In genomic region chr16:22989598-22989997, GRCh38 we compare ENCODE assay signal across 34 cellular contexts.
"Had no signal": no experiment of that assay in that cellular context is flagged by ENCODE, and none has a peak within 500 bp of the region (broad histone marks: within the 10 kb centered on the region; RNA-seq: fewer than 3 reads in every experiment).

No MANE protein-coding gene starts in this region.

- H3K27ac ChIP-seq: adrenal gland, ascending aorta, body of pancreas, brain microvascular endothelial cell, breast epithelium, cardiac muscle cell had no signal

- ATAC-seq: activated naive CD4-positive, alpha-beta T cell treated with anti-CD3 and anti-CD28 coated beads, Interleukin-2, amount 50 U/mL, for 72 hours; activated naive CD8-positive, alpha-beta T cell treated with anti-CD3 and anti-CD28 coated beads, Interleukin-2, amount 50 U/mL, for 24 hours; activated T-cell treated with anti-CD3 and anti-CD28 coated beads, Interleukin-2, amount 50 U/mL, for 4 hours; activated T-cell treated with anti-CD3 and anti-CD28 coated beads, Interleukin-2, amount 50 U/mL, for 72 hours; activated T-helper 17 cell treated with anti-CD3 and anti-CD28 coated beads, Interleukin-2, amount 50 U/mL, for 72 hours; body of pancreas had no signal

- FAIRE-seq: astrocyte, bronchial epithelial cell had no signal

- H3K9me3 ChIP-seq: body of pancreas had no signal

- DNase-seq: activated effector memory CD4-positive, alpha-beta T cell treated with anti-CD3 and anti-CD28 coated beads, Interleukin-2, amount 50 U/mL, for 16 hours; activated effector memory CD4-positive, alpha-beta T cell treated with Interleukin-2 at 50 U/mL for 16 hours; activated gamma-delta T cell; activated gamma-delta T cell treated with Interleukin-2 at 50 U/mL for 16 hours; activated naive CD4-positive, alpha-beta T cell; activated naive CD4-positive, alpha-beta T cell treated with anti-CD3 and anti-CD28 coated beads for 36 hours; activated naive CD4-positive, alpha-beta T cell treated with anti-CD3 and anti-CD28 coated beads, Interleukin-2, amount 10 ng/mL, durations not matched to agents 7 days and 5 days; activated naive CD4-positive, alpha-beta T cell treated with anti-CD3 and anti-CD28 coated beads, Interleukin-2, amount 50 U/mL, for 16 hours; activated naive CD4-positive, alpha-beta T cell treated with Interleukin-2 at 50 U/mL for 16 hours; activated naive CD8-positive, alpha-beta T cell treated with anti-CD3 and anti-CD28 coated beads for 36 hours; activated naive CD8-positive, alpha-beta T cell treated with anti-CD3 and anti-CD28 coated beads, Interleukin-2, amount 10 ng/mL, durations not matched to agents 7 days and 5 days; activated naive CD8-positive, alpha-beta T cell treated with anti-CD3 and anti-CD28 coated beads, Interleukin-2, amount 50 U/mL, for 24 hours; activated T-cell treated with anti-CD3 and anti-CD28 coated beads, Interleukin-2, amount 50 U/mL, for 1 hour; activated T-cell treated with anti-CD3 and anti-CD28 coated beads, Interleukin-2, amount 50 U/mL, for 24 hours; activated T-cell treated with anti-CD3 and anti-CD28 coated beads, Interleukin-2, amount 50 U/mL, for 4 hours; activated T-cell treated with anti-CD3 and anti-CD28 coated beads, Interleukin-2, amount 50 U/mL, for 48 hours; activated T-cell treated with anti-CD3 and anti-CD28 coated beads, Interleukin-2, amount 50 U/mL, for 72 hours; adrenal gland; amniotic stem cell; amygdala; anterior cingulate cortex; aorta; body of pancreas; brain microvascular endothelial cell; caudate nucleus; central memory CD4-positive, alpha-beta T cell; cerebellar nuclear complex had no signal

- H3K4me3 ChIP-seq: adrenal gland, ascending aorta, body of pancreas, breast epithelium, cardiac muscle cell had no signal

- H3K36me3 ChIP-seq: adrenal gland, ascending aorta, brain microvascular endothelial cell, breast epithelium, cardiac muscle cell had no signal

- H3K4me1 ChIP-seq: adrenal gland, ascending aorta, body of pancreas, breast epithelium had no signal

- H3K27me3 ChIP-seq: ascending aorta, body of pancreas, brain microvascular endothelial cell, breast epithelium, cardiac muscle cell had no signal
